8 cellular contexts compared by ENCODE assay signal in genomic region chr13:33543631-33544030, GRCh38.
DNase-seq lines count a peak whose midpoint lies in the region; ATAC-seq, FAIRE-seq and TF ChIP-seq lines count a peak whose summit lies in the region.

No MANE protein-coding gene starts in this region.

- peak overlapping the region; percentile 97 for H2AFZ ChIP-seq in keratinocyte (ENCODE audit: control insufficient read depth, low read length)

- H3K4me3 Mint-ChIP-seq in activated CD8-positive, alpha-beta T cell treated with anti-CD3 and anti-CD28 coated beads, Interleukin-2, amount 10 ng/mL, durations not matched to agents 7 days and 5 days = peak overlapping the region; percentile 88

- H3K4me1 Mint-ChIP-seq in activated CD8-positive, alpha-beta T cell treated with anti-CD3 and anti-CD28 coated beads, Interleukin-2, amount 10 ng/mL, durations not matched to agents 7 days and 5 days (ENCODE audit: low read depth) = peaks cover 30% of the 10 kb centered on the region

- H3K36me3 Mint-ChIP-seq in activated CD8-positive, alpha-beta T cell treated with anti-CD3 and anti-CD28 coated beads, Interleukin-2, amount 10 ng/mL, durations not matched to agents 7 days and 5 days (ENCODE audit: low read depth) = peaks cover 10% of the 10 kb centered on the region

- dilution Hi-C loops in keratinocyte (cut with MboI; ENCODE audit: extremely low pct_ligation_motif_present, low sequenced_read_pairs) = no loop called here

- CTCF ChIA-PET in HEK293 (lab: Yijun Ruan, JAX) = interaction anchor here (0.7 to 1.9 kb wide), 5 partner anchors 166 to 318 kb away, joined by 3 to 10 read pairs (median 4); no protein-coding TSS in a partner anchor
- CTCF ChIA-PET in activated CD8-positive, alpha-beta T cell treated with anti-CD3 and anti-CD28 coated beads, Interleukin-2, amount 10 ng/mL, durations not matched to agents 7 days and 5 days (lab: Charles Lee) = interaction anchor here (0.6 to 2.6 kb wide), 19 partner anchors 8 to 962 kb away, joined by 3 to 45 read pairs (median 4); partner anchors contain the start of gene RFC3
- CTCF ChIA-PET in RWPE1 (lab: Yijun Ruan, JAX) = interaction anchor here (0.6 to 1.3 kb wide), 3 partner anchors 150 to 1275 kb away, joined by 3 to 7 read pairs (median 5); no protein-coding TSS in a partner anchor

- peak; percentile 39 for FAIRE-seq in keratinocyte (lab: Jason Lieb, UNC)

- H3K4me1 ChIP-seq in HEK293 (ENCODE audit: control insufficient read depth, insufficient read depth, low read length) (peaks cover 3% of the 10 kb centered on the region), keratinocyte (ENCODE audit: control insufficient read depth, extremely low read depth, insufficient read depth, low read length) (peaks cover 20% of the 10 kb centered on the region)

- H4K20me1 ChIP-seq in keratinocyte (ENCODE audit: control insufficient read depth, extremely low read depth, insufficient read depth, low read length) = no peaks in the 10 kb centered on the region

- H3K27ac ChIP-seq in HEK293 (ENCODE audit: extremely low read depth, low read depth, low read length) = peak overlapping the region; percentile 99
- H3K27ac ChIP-seq in keratinocyte (ENCODE audit: control insufficient read depth, insufficient read depth, low read length) = peak overlapping the region; percentile 99
- peak overlapping the region; percentile 98 for H3K27ac ChIP-seq in substantia nigra (ENCODE audit: low read depth, low read length, poor library complexity, severe bottlenecking)
- no peak overlapping the region for H3K27ac ChIP-seq in RWPE1

- no peak for ATAC-seq in activated CD8-positive, alpha-beta T cell treated with anti-CD3 and anti-CD28 coated beads, Interleukin-2, amount 10 ng/mL, durations not matched to agents 7 days and 5 days
- ATAC-seq in HG02970 (IDR thresholded peaks at IDR 0.05; ENCODE audit: low FRiP score, unreplicated experiment) (no peak), HG03175 (IDR thresholded peaks at IDR 0.05; ENCODE audit: unreplicated experiment) (no peak)

- no peaks in the 10 kb centered on the region for H3K79me2 ChIP-seq in keratinocyte (ENCODE audit: control insufficient read depth, insufficient read depth, low read length)

- H3K9me1 ChIP-seq in keratinocyte (ENCODE audit: control insufficient read depth, extremely low read depth, insufficient read depth, low read length) = no peaks in the 10 kb centered on the region

- no peak for DNase-seq in AG10803 (ENCODE audit: low read depth)
- no peak for DNase-seq in activated CD8-positive, alpha-beta T cell treated with anti-CD3 and anti-CD28 coated beads, Interleukin-2, amount 10 ng/mL, durations not matched to agents 7 days and 5 days
- no peak for DNase-seq in keratinocyte (ENCODE audit: low read depth, low spot score)
- peak in 1 of 49 donors; percentile 45 for DNase-seq in substantia nigra (lab: John Stamatoyannopoulos, UW)
- no peak for DNase-seq in RWPE1 (ENCODE audit: low spot score)

- H3K4me2 ChIP-seq in keratinocyte (ENCODE audit: control insufficient read depth, extremely low read depth, insufficient read depth, low read depth, low read length) = peak overlapping the region; percentile 98

- H3K9me3 Mint-ChIP-seq in activated CD8-positive, alpha-beta T cell treated with anti-CD3 and anti-CD28 coated beads, Interleukin-2, amount 10 ng/mL, durations not matched to agents 7 days and 5 days (ENCODE audit: insufficient read depth) = peaks cover 8% of the 10 kb centered on the region

- H3K27me3 ChIP-seq in keratinocyte (ENCODE audit: control insufficient read depth, extremely low read depth, insufficient read depth, low read length) = no peaks in the 10 kb centered on the region

- peak overlapping the region; percentile 100 for H3K27ac Mint-ChIP-seq in activated CD8-positive, alpha-beta T cell treated with anti-CD3 and anti-CD28 coated beads, Interleukin-2, amount 10 ng/mL, durations not matched to agents 7 days and 5 days

- TF ChIP-seq CTCF in AG10803 (conservative IDR thresholded peaks at IDR 0.05; ENCODE audit: low read length) = no peak
- no peak for TF ChIP-seq CTCF in HEK293 (tag by site-specific recombination; IDR thresholded peaks at IDR 0.05)
- no peak for TF ChIP-seq CTCF in keratinocyte (optimal IDR thresholded peaks at IDR 0.05 in 1 of 3, IDR thresholded peaks at IDR 0.05 in 1 of 3, conservative IDR thresholded peaks at IDR 0.05 in 1 of 3; ENCODE audit: extremely low read depth in 1 of 3, insufficient read depth in 2 of 3, low read length in 3 of 3)
- TF ChIP-seq CTCF in RWPE1 (conservative IDR thresholded peaks at IDR 0.05; ENCODE audit: low read depth) = no peak

- POLR2A ChIA-PET in HEK293 (lab: Yijun Ruan, JAX) = interaction anchor here (1.0 to 1.3 kb wide), 2 partner anchors 76 to 199 kb away, joined by 3 read pairs; no protein-coding TSS in a partner anchor
- POLR2A ChIA-PET in activated CD8-positive, alpha-beta T cell treated with anti-CD3 and anti-CD28 coated beads, Interleukin-2, amount 10 ng/mL, durations not matched to agents 7 days and 5 days (lab: Charles Lee) = interaction anchor here (0.6 to 2.6 kb wide), 10 partner anchors 62 to 1228 kb away, joined by 3 to 11 read pairs (median 6); partner anchors contain the start of genes BRCA2, N4BP2L2, RFC3 and ZAR1L
- POLR2A ChIA-PET in RWPE1 (lab: Yijun Ruan, JAX; ENCODE audit: low non-redundant PET) = no interaction called here

- H3K9me3 ChIP-seq in HEK293 (ENCODE audit: control insufficient read depth, insufficient read depth, low read depth, low read length) = no peaks in the 10 kb centered on the region
- no peaks in the 10 kb centered on the region for H3K9me3 ChIP-seq in keratinocyte (ENCODE audit: control insufficient read depth, low read depth, low read length)

- H3K27me3 Mint-ChIP-seq in activated CD8-positive, alpha-beta T cell treated with anti-CD3 and anti-CD28 coated beads, Interleukin-2, amount 10 ng/mL, durations not matched to agents 7 days and 5 days (ENCODE audit: low read depth) = no peaks in the 10 kb centered on the region

- peak overlapping the region; percentile 66 for H3K4me3 ChIP-seq in AG10803 (ENCODE audit: low read length)
- H3K4me3 ChIP-seq in HEK293 (ENCODE audit: low read depth, low read length) = no peak overlapping the region
- H3K4me3 ChIP-seq in keratinocyte (ENCODE audit: control insufficient read depth in 2 of 3, extremely low read depth in 1 of 3, insufficient read depth in 2 of 3, low read depth in 1 of 3, low read length in 3 of 3) = peak overlapping the region in 2 of 3 experiments; percentile 87 to 93

- H3K9ac ChIP-seq in keratinocyte (ENCODE audit: control insufficient read depth, extremely low read depth, insufficient read depth, low read length) = peak overlapping the region; percentile 92

- no peaks in the 10 kb centered on the region for H3K36me3 ChIP-seq in HEK293 (ENCODE audit: control insufficient read depth in 2 of 2, insufficient read depth in 1 of 2, low read length in 2 of 2)
- no peaks in the 10 kb centered on the region for H3K36me3 ChIP-seq in keratinocyte (ENCODE audit: control insufficient read depth in 2 of 2, extremely low read depth in 1 of 2, insufficient read depth in 2 of 2, low read length in 2 of 2)

TF ChIP-seq in HEK293, 187 proteins besides CTCF, POLR2A, EP300 and RAD21:
- peak; percentile 91 for TF ChIP-seq ZBTB20 (tag by site-specific recombination; IDR thresholded peaks at IDR 0.05)
- TF ChIP-seq OSR2 (tag by site-specific recombination; IDR thresholded peaks at IDR 0.05) = no peak
